Comparison of ENCODE assay signal across 30 cellular contexts in the genomic region with DNA sequence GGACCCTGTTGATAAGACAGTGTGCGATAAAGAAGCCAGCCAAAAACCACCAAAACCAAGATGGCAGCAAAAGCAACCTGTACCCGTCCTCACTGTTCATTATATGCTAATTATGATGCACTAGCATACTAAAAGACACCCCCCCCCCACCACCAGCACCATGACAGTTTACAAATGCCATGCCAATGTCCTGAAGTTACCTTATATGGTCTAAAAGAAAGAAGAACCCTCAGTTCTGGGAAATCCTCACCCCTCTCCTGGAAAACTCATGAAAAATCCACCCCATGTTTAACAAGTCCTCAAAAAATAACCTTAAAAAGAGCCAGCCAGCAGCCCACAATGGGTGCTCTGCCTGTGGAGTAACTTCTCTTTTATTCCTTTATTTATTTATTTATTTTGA.
"Had no signal": no experiment of that assay in that cellular context is flagged by ENCODE, and none has a peak within 500 bp of the region (broad histone marks: within the 10 kb centered on the region; RNA-seq: fewer than 3 reads in every experiment).

No MANE protein-coding gene starts in this region.

- H3K27ac ChIP-seq: ascending aorta, cardiac muscle cell, WERI-Rb-1 had no signal

- ATAC-seq: activated CD4-positive, alpha-beta T cell treated with anti-CD3 and anti-CD28 coated beads for 36 hours; activated CD4-positive, CD25-positive, alpha-beta regulatory T cell treated with anti-CD3 and anti-CD28 coated beads, Interleukin-2, amount 50 U/mL, for 24 hours; activated CD8-positive, alpha-beta memory T cell treated with anti-CD3 and anti-CD28 coated beads, Interleukin-2, amount 10 ng/mL, durations not matched to agents 7 days and 5 days; activated CD8-positive, alpha-beta T cell treated with anti-CD3 and anti-CD28 coated beads, Interleukin-2, amount 10 ng/mL, durations not matched to agents 7 days and 5 days; activated naive CD8-positive, alpha-beta T cell treated with anti-CD3 and anti-CD28 coated beads, Interleukin-2, amount 50 U/mL, for 24 hours; WTC11 had no signal

- DNase-seq: activated CD4-positive, alpha-beta memory T cell treated with anti-CD3 and anti-CD28 coated beads, Interleukin-2, amount 10 ng/mL, durations not matched to agents 7 days and 5 days; activated CD4-positive, alpha-beta T cell treated with anti-CD3 and anti-CD28 coated beads for 1 hour; activated CD4-positive, alpha-beta T cell treated with anti-CD3 and anti-CD28 coated beads for 36 hours; activated CD4-positive, alpha-beta T cell treated with anti-CD3 and anti-CD28 coated beads for 48 hours; activated CD4-positive, alpha-beta T cell treated with anti-CD3 and anti-CD28 coated beads, Interleukin-2, amount 10 ng/mL, durations not matched to agents 7 days and 5 days; activated CD4-positive, alpha-beta T cell treated with anti-CD3 and anti-CD28 coated beads, Interleukin-2, amount 50 U/mL, for 48 hours; activated CD4-positive, CD25-positive, alpha-beta regulatory T cell; activated CD8-positive, alpha-beta memory T cell treated with anti-CD3 and anti-CD28 coated beads for 24 hours; activated CD8-positive, alpha-beta memory T cell treated with anti-CD3 and anti-CD28 coated beads, Interleukin-2, amount 10 ng/mL, durations not matched to agents 7 days and 5 days; activated CD8-positive, alpha-beta memory T cell treated with anti-CD3 and anti-CD28 coated beads, Interleukin-2, amount 50 U/mL, for 48 hours; activated CD8-positive, alpha-beta T cell treated with anti-CD3 and anti-CD28 coated beads, Interleukin-2, amount 10 ng/mL, durations not matched to agents 7 days and 5 days; activated effector memory CD4-positive, alpha-beta T cell treated with Interleukin-2 at 50 U/mL for 16 hours; activated gamma-delta T cell; activated naive CD4-positive, alpha-beta T cell treated with anti-CD3 and anti-CD28 coated beads, Interleukin-2, amount 10 ng/mL, durations not matched to agents 7 days and 5 days; activated naive CD4-positive, alpha-beta T cell treated with Interleukin-2 at 50 U/mL for 16 hours; activated naive CD8-positive, alpha-beta T cell treated with anti-CD3 and anti-CD28 coated beads, Interleukin-2, amount 10 ng/mL, durations not matched to agents 7 days and 5 days; activated naive CD8-positive, alpha-beta T cell treated with anti-CD3 and anti-CD28 coated beads, Interleukin-2, amount 50 U/mL, for 24 hours; activated T-cell treated with anti-CD3 and anti-CD28 coated beads, Interleukin-2, amount 50 U/mL, for 24 hours; activated T-cell treated with anti-CD3 and anti-CD28 coated beads, Interleukin-2, amount 50 U/mL, for 48 hours; amygdala; anterior cingulate cortex; central memory CD4-positive, alpha-beta T cell; T-helper 1 cell; T-helper 2 cell; T-helper 9 cell; WERI-Rb-1 had no signal
